Comparison of ENCODE assay signal across 8 cellular contexts in genomic region chr2:201158111-201158929, GRCh38. TPM values are rescaled to one million over a fixed set of nuclear protein-coding genes. Genes with fewer than 3 reads are reported as not detected.
DNase-seq lines count a peak whose midpoint lies in the region; ATAC-seq, FAIRE-seq and TF ChIP-seq lines count a peak whose summit lies in the region.

No MANE protein-coding gene starts in this region.

- peak overlapping the region; percentile 42 for H3K4me2 ChIP-seq in A549

- 35% methylated on average over 5 of the region's 5 CpGs for WGBS in A549 (ENCODE audit: missing lambda C conversion rate)

- peak overlapping the region in 2 of 3 donors; percentile 17 to 40 for H3K9ac ChIP-seq in skeletal muscle tissue (ENCODE audit: low read depth in 1 of 3, low read length in 3 of 3)

- peak; percentile 75 to 84 for DNase-seq in A549 (ENCODE audit: low read depth in 1 of 2, low spot score in 1 of 2)
- DNase-seq in GM10248 (ENCODE audit: extremely low spot score): peak; percentile 63
- peak; percentile 73 for DNase-seq in HFFc6
- peak; percentile 41 for DNase-seq in MG63
- peak; percentile 91 for DNase-seq in SKM-1 (lab: John Stamatoyannopoulos, UW; ENCODE audit: unreplicated experiment)
- DNase-seq in MCF 10A (ENCODE audit: unreplicated experiment): peak; percentile 87
- peak; percentile 43 to 59 (median 57) for DNase-seq in immature natural killer cell

- BruUV-seq in MCF 10A (replicated peaks; lab: Mats Ljungman, UMichigan): TSS peak; percentile 80

- POLR2A ChIA-PET in A549 (lab: Yijun Ruan, JAX): interaction anchor here (0.6 to 1.5 kb wide), 6 partner anchors 13 to 269 kb away, joined by 3 to 23 read pairs (median 3); partner anchors contain the start of genes CFLAR, NIF3L1, ORC2 and PPIL3
- POLR2A ChIA-PET in GM10248 (lab: Yijun Ruan, JAX): interaction anchor here (0.9 to 1.4 kb wide), 5 partner anchors 25 to 44 kb away, joined by 3 to 5 read pairs (median 3); partner anchors contain the start of gene CFLAR
- POLR2A ChIA-PET in MCF 10A (lab: Yijun Ruan, JAX): interaction anchor here (0.6 to 4.5 kb wide), 21 partner anchors 10 to 269 kb away, joined by 3 to 70 read pairs (median 4); partner anchors contain the start of genes CFLAR, HYCC2, NDUFB3 and NIF3L1

- peak; percentile 94 to 96 for ATAC-seq in A549

- CTCF ChIA-PET in A549 (lab: Yijun Ruan, JAX) (interaction anchor here (0.6 to 4.6 kb wide), 39 partner anchors 10 to 449 kb away, joined by 3 to 108 read pairs (median 5); partner anchors contain the start of genes CFLAR and NDUFB3), GM10248 (lab: Yijun Ruan, JAX) (interaction anchor here (0.7 to 5.1 kb wide), 38 partner anchors 9 to 342 kb away, joined by 3 to 54 read pairs (median 4); partner anchors contain the start of genes CASP10, NDUFB3 and ORC2), MCF 10A (lab: Yijun Ruan, JAX) (interaction anchor here (0.6 to 3.3 kb wide), 31 partner anchors 8 to 736 kb away, joined by 3 to 46 read pairs (median 4); partner anchors contain the start of gene CFLAR)

- H3K27ac ChIP-seq in A549 (peak overlapping the region; percentile 77 to 85), skeletal muscle tissue (ENCODE audit: low read depth, low read length) (peak overlapping the region; percentile 28)

- peaks cover 3% of the 10 kb centered on the region for H3K27me3 Mint-ChIP-seq in HFFc6 (ENCODE audit: insufficient read depth)
- H3K27me3 Mint-ChIP-seq in MCF 10A (ENCODE audit: insufficient read depth, unreplicated experiment): no peaks in the 10 kb centered on the region
- H3K27me3 Mint-ChIP-seq in immature natural killer cell (ENCODE audit: low read depth in 3 of 3): peaks cover 0 to 2% (median 0%) of the 10 kb centered on the region in 3 donors

- TF ChIP-seq CTCF in A549 (IDR thresholded peaks at IDR 0.05): peak; percentile 85
- TF ChIP-seq CTCF in GM10248 (IDR thresholded peaks at IDR 0.05; ENCODE audit: control extremely low read depth, extremely low read depth, low read depth, missing control alignments): peak; percentile 54
- peak; percentile 83 for TF ChIP-seq CTCF in HFFc6 (IDR thresholded peaks at IDR 0.05)
- peak; percentile 62 for TF ChIP-seq CTCF in MCF 10A (IDR thresholded peaks at IDR 0.05; ENCODE audit: unreplicated experiment)

- H3K4me3 Mint-ChIP-seq in HFFc6 (peak overlapping the region; percentile 11; the same call in 1 of the 2 replicates), MCF 10A (ENCODE audit: unreplicated experiment) (no peak overlapping the region), immature natural killer cell (no peak overlapping the region)

- intact Hi-C loops in MCF 10A (cut with micrococcal nuclease): loop anchor here (1.0 kb wide), 4 partner anchors 40 to 253 kb away; partner anchors contain the start of genes HYCC2 and ORC2

- H3K36me3 Mint-ChIP-seq in HFFc6 (ENCODE audit: low read depth): peaks cover 49% of the 10 kb centered on the region
- H3K36me3 Mint-ChIP-seq in MCF 10A (ENCODE audit: insufficient read depth, unreplicated experiment): peaks cover 94% of the 10 kb centered on the region
- H3K36me3 Mint-ChIP-seq in immature natural killer cell: peaks cover 19 to 48% (median 43%) of the 10 kb centered on the region in 3 donors

- H3K27ac Mint-ChIP-seq in HFFc6: peak overlapping the region; percentile 76
- peak overlapping the region; percentile 69 for H3K27ac Mint-ChIP-seq in MCF 10A (ENCODE audit: low read depth, unreplicated experiment)
- peak overlapping the region; percentile 83 to 94 (median 88) for H3K27ac Mint-ChIP-seq in immature natural killer cell

- peak; percentile 94 for TF ChIP-seq RAD21 in A549 (conservative IDR thresholded peaks at IDR 0.05 in 1 of 2, IDR thresholded peaks at IDR 0.05 in 1 of 2)

- H3K4me3 ChIP-seq in A549: no peak overlapping the region
- no peak overlapping the region for H3K4me3 ChIP-seq in MG63
- H3K4me3 ChIP-seq in skeletal muscle tissue (ENCODE audit: low read length in 3 of 3): no peak overlapping the region

- H3K4me1 ChIP-seq in A549 (peaks cover 16% of the 10 kb centered on the region), skeletal muscle tissue (ENCODE audit: control insufficient read depth in 3 of 3, insufficient read depth in 3 of 3, low read length in 3 of 3) (peaks cover 8 to 15% (median 11%) of the 10 kb centered on the region in 3 donors)

- TF ChIP-seq EP300 in A549 (IDR thresholded peaks at IDR 0.05): no peak

- H3K9me3 Mint-ChIP-seq in HFFc6 (no peaks in the 10 kb centered on the region), MCF 10A (ENCODE audit: unreplicated experiment) (no peaks in the 10 kb centered on the region), immature natural killer cell (no peaks in the 10 kb centered on the region)

- peaks cover 57% of the 10 kb centered on the region for H3K36me3 ChIP-seq in MG63
- peaks cover 58 to 69% (median 63%) of the 10 kb centered on the region in 3 donors for H3K36me3 ChIP-seq in skeletal muscle tissue (ENCODE audit: control insufficient read depth in 3 of 3, insufficient read depth in 3 of 3, low read length in 3 of 3)

- FAIRE-seq in A549 (lab: Jason Lieb, UNC): no peak

- peaks cover 24% of the 10 kb centered on the region for H3K4me1 Mint-ChIP-seq in HFFc6 (ENCODE audit: low read depth)
- peaks cover 8% of the 10 kb centered on the region for H3K4me1 Mint-ChIP-seq in MCF 10A (ENCODE audit: insufficient read depth, unreplicated experiment)
- H3K4me1 Mint-ChIP-seq in immature natural killer cell: peaks cover 19 to 48% of the 10 kb centered on the region in 2 donors

- H3K27me3 ChIP-seq in MG63 (no peaks in the 10 kb centered on the region), skeletal muscle tissue (ENCODE audit: control insufficient read depth in 3 of 3, insufficient read depth in 3 of 3, low read length in 3 of 3) (no peaks in the 10 kb centered on the region)

- no peak for TF ChIP-seq POLR2A in A549 (IDR thresholded peaks at IDR 0.05; ENCODE audit: low read length)

- no peaks in the 10 kb centered on the region for H3K9me3 ChIP-seq in A549
- H3K9me3 ChIP-seq in MG63: no peaks in the 10 kb centered on the region
- no peaks in the 10 kb centered on the region for H3K9me3 ChIP-seq in skeletal muscle tissue (ENCODE audit: control insufficient read depth in 3 of 3, low read length in 3 of 3)

TF ChIP-seq in A549, 52 proteins besides CTCF, POLR2A, EP300 and RAD21:
- TF ChIP-seq SMC3 (IDR thresholded peaks at IDR 0.05) (peak; percentile 93), USF2 (IDR thresholded peaks at IDR 0.05) (peak; percentile 76), HOXB5 (CRISPR knock-in tag; IDR thresholded peaks at IDR 0.05) (no peak)

RNA-seq across cellular contexts. Expression of gene CASP10, which starts 24.6 kb away (rescaled TPM):
- 6.5 and 6.8 TPM in 2 replicates for polyA plus RNA-seq in A549 (2011; rRNA removed)
- polyA plus RNA-seq in A549 (2012; cell fraction: cytosol; rRNA removed): 1.5 and 1.8 TPM in 2 replicates
- 1.2 and 2.2 TPM in 2 replicates for polyA plus RNA-seq in A549 (2012; cell fraction: nucleus; rRNA removed)
- 2.6 to 3.0 TPM (median 2.8 TPM) in 3 replicates for polyA plus RNA-seq in A549 (2017; fragmentation: RNase III; extraction: RNeasy Plus Mini Kit Qiagen cat#74134 plus additional on column Dnase treatment)
- 9.6 and 10.5 TPM in 2 replicates for polyA minus RNA-seq in A549 (2011; rRNA and poly(A)+ RNA removed)
- total RNA-seq in HFFc6 (2021; fragmentation: NEBNext Ultra II Directional; extraction: Animal tissue kit (Norgen Biotek cat#: 25700)): 1 to 10 TPM in 4 of 6 experiments, under 1 TPM in 2; 0.36 to 1.9 (median 1.6) TPM
- total RNA-seq in MG63 (2014; rRNA removed; shearing (Covaris generic); ENCODE audit: low replicate concordance): 0.91 and 4.7 TPM in 2 replicates
- 0.19 and 0.27 TPM in 2 replicates for total RNA-seq in MCF 10A (2022)
- polyA plus RNA-seq in immature natural killer cell: 10 to 100 TPM; 13.5 to 37.4 (median 19.8) TPM
- 16.2 TPM for total RNA-seq in skeletal muscle tissue

RNA-seq across cellular contexts. Expression of gene CFLAR, which starts 42.4 kb away (rescaled TPM):
- polyA plus RNA-seq in A549 (2011; rRNA removed) (64.0 and 89.4 TPM in 2 replicates), A549 (2017; fragmentation: RNase III; extraction: RNeasy Plus Mini Kit Qiagen cat#74134 plus additional on column Dnase treatment) (56.5 to 64.0 TPM (median 56.5 TPM) in 3 replicates), immature natural killer cell (100 to 1,000 TPM; 167 to 262 (median 242) TPM)
- polyA plus RNA-seq in A549 (2012; cell fraction: cytosol; rRNA removed): 41.6 and 47.7 TPM in 2 replicates
- 44.8 and 63.7 TPM in 2 replicates for polyA plus RNA-seq in A549 (2012; cell fraction: nucleus; rRNA removed)
- 65.7 and 70.3 TPM in 2 replicates for polyA minus RNA-seq in A549 (2011; rRNA and poly(A)+ RNA removed)
- total RNA-seq in HFFc6 (2021; fragmentation: NEBNext Ultra II Directional; extraction: Animal tissue kit (Norgen Biotek cat#: 25700)): 10 to 100 TPM; 56.0 to 65.1 (median 59.1) TPM
- total RNA-seq in MG63 (2014; rRNA removed; shearing (Covaris generic); ENCODE audit: low replicate concordance): 29.3 and 39.6 TPM in 2 replicates
- total RNA-seq in MCF 10A (2022) (69.2 and 70.1 TPM in 2 replicates), skeletal muscle tissue (62.6 TPM)

Comparison
In these comparisons a context has a peak if more than half of its experiments do, and no peak if none do; other contexts are left out.
1. DNase-seq: peak in every context shown above with its lines; median percentile 91 in SKM-1; 87 in MCF 10A; 80 in A549; 73 in HFFc6; 63 in GM10248; 57 in immature natural killer cell; 41 in MG63.